12 cellular contexts compared by ENCODE assay signal in genomic region chr16:57262841-57263584, GRCh38. TPM values are rescaled to one million over a fixed set of nuclear protein-coding genes. Genes with fewer than 3 reads are reported as not detected.
DNase-seq lines count a peak whose midpoint lies in the region; ATAC-seq and TF ChIP-seq lines count a peak whose summit lies in the region.
"Had no signal": no experiment of that assay in that cellular context is flagged by ENCODE, and none has a peak within 500 bp of the region (broad histone marks: within the 10 kb centered on the region; RNA-seq: fewer than 3 reads in every experiment).

No MANE protein-coding gene starts in this region.

- H3K4me2 ChIP-seq in osteoblast (ENCODE audit: insufficient read depth, low read length), result no peak overlapping the region

- peaks cover 17% of the 10 kb centered on the region for H3K4me1 ChIP-seq in cardiac muscle cell (ENCODE audit: low read depth)
- peaks cover 30 to 96% (median 58%) of the 10 kb centered on the region in 3 donors for H3K4me1 ChIP-seq in esophagus squamous epithelium
- H3K4me1 ChIP-seq in osteoblast (ENCODE audit: insufficient read depth, low read length), result peaks cover 4% of the 10 kb centered on the region
- H3K4me1 ChIP-seq: breast epithelium had no signal

- H3K27ac ChIP-seq in cardiac muscle cell, result peak overlapping the region; percentile 20
- peak overlapping the region; percentile 53 to 92 (median 82) for H3K27ac ChIP-seq in esophagus squamous epithelium
- H3K27ac ChIP-seq in osteoblast (ENCODE audit: low read depth, low read length), result no peak overlapping the region
- H3K27ac ChIP-seq in WERI-Rb-1, result no peak overlapping the region
- H3K27ac ChIP-seq: parathyroid adenoma had no signal

- WGBS in esophagus squamous epithelium, 2 donors, result 42 to 60% methylated on average over 7 of the region's 18 CpGs

- peak overlapping the region; percentile 41 for H2AFZ ChIP-seq in osteoblast (ENCODE audit: low read length)
- H2AFZ ChIP-seq: parathyroid adenoma had no signal

- intact Hi-C loops in cardiac septum (cut with DNase I), result no loop called here
- intact Hi-C loops in esophagus squamous epithelium (cut with DNase I), result no loop called here

- H3K36me3 ChIP-seq in cardiac muscle cell (no peaks in the 10 kb centered on the region), esophagus squamous epithelium (peaks cover 0 to 6% (median 0%) of the 10 kb centered on the region in 3 donors), osteoblast (ENCODE audit: insufficient read depth, low read length) (no peaks in the 10 kb centered on the region), WERI-Rb-1 (no peaks in the 10 kb centered on the region)
- H3K36me3 ChIP-seq: breast epithelium had no signal

- no peak overlapping the region for H3K4me3 ChIP-seq in cardiac muscle cell
- H3K4me3 ChIP-seq in esophagus squamous epithelium, result no peak overlapping the region
- H3K4me3 ChIP-seq in osteoblast (ENCODE audit: insufficient read depth, low read length), result no peak overlapping the region
- H3K4me3 ChIP-seq in WERI-Rb-1 (ENCODE audit: low read depth, low read length), result no peak overlapping the region
- H3K4me3 ChIP-seq: breast epithelium had no signal

- no peaks in the 10 kb centered on the region for H3K9me3 ChIP-seq in cardiac muscle cell (ENCODE audit: low read depth)
- no peaks in the 10 kb centered on the region for H3K9me3 ChIP-seq in esophagus squamous epithelium
- no peaks in the 10 kb centered on the region for H3K9me3 ChIP-seq in osteoblast (ENCODE audit: low read depth, low read length)
- no peaks in the 10 kb centered on the region for H3K9me3 ChIP-seq in WERI-Rb-1 (ENCODE audit: severe bottlenecking)
- H3K9me3 ChIP-seq: breast epithelium had no signal

- ATAC-seq in GM21528 (IDR thresholded peaks at IDR 0.05; ENCODE audit: low FRiP score, unreplicated experiment), result no peak
- no peak for ATAC-seq in GM18873 (IDR thresholded peaks at IDR 0.05; ENCODE audit: low FRiP score, unreplicated experiment)

- no peaks in the 10 kb centered on the region for H4K20me1 ChIP-seq in osteoblast (ENCODE audit: insufficient read depth, low read length)

- no peaks in the 10 kb centered on the region for H3K79me2 ChIP-seq in osteoblast (ENCODE audit: insufficient read depth, low read length)
- H3K79me2 ChIP-seq: parathyroid adenoma had no signal

- no peak for TF ChIP-seq POLR2A in esophagus squamous epithelium (IDR thresholded peaks at IDR 0.05)

- no peak for TF ChIP-seq CTCF in cardiac muscle cell (IDR thresholded peaks at IDR 0.05; ENCODE audit: low read depth, low read length)
- no peak for TF ChIP-seq CTCF in esophagus squamous epithelium (IDR thresholded peaks at IDR 0.05)
- no peak for TF ChIP-seq CTCF in osteoblast (IDR thresholded peaks at IDR 0.05; ENCODE audit: extremely low read depth, low read depth, low read length)
- TF ChIP-seq CTCF in WERI-Rb-1 (IDR thresholded peaks at IDR 0.05; ENCODE audit: low read depth, low read length), result no peak

- H3K27me3 ChIP-seq in cardiac muscle cell (no peaks in the 10 kb centered on the region), esophagus squamous epithelium (no peaks in the 10 kb centered on the region), osteoblast (ENCODE audit: insufficient read depth, low read length) (peaks cover 3% of the 10 kb centered on the region), WERI-Rb-1 (ENCODE audit: insufficient read depth, low read depth, severe bottlenecking) (no peaks in the 10 kb centered on the region)
- H3K27me3 ChIP-seq: breast epithelium had no signal

- DNase-seq in cardiac muscle cell (ENCODE audit: low read depth in 1 of 2, low spot score in 1 of 2) (no peak), cardiac septum (ENCODE audit: low spot score) (no peak), esophagus squamous epithelium (lab: John Stamatoyannopoulos, UW) (no peak), osteoblast (ENCODE audit: insufficient read length, low spot score, missing footprints) (peak; percentile 81), SIG-M5 treated with dmso at 0.1 percent for 504 hours (lab: John Stamatoyannopoulos, UW; ENCODE audit: unreplicated experiment) (no peak), WERI-Rb-1 (no peak)
- DNase-seq: stimulated activated CD4-positive, alpha-beta T cell treated with anti-CD3 and anti-CD28 coated beads, Interleukin-4, amount 100 ng/mL, for 24 hours had no signal

RNA-seq across cellular contexts. Expression of gene ARL2BP, which starts 18.0 kb away (rescaled TPM):
- total RNA-seq in cardiac muscle cell, result 72.7 and 107 TPM in 2 replicates
- 128 and 144 TPM in 2 replicates for polyA plus RNA-seq in cardiac muscle cell
- 41.5 TPM for total RNA-seq in cardiac septum
- 10 to 100 TPM; 44.5 to 75.1 (median 54.6) TPM for total RNA-seq in esophagus squamous epithelium
- 85.8 and 88.4 TPM in 2 replicates for total RNA-seq in osteoblast

RNA-seq across cellular contexts. Expression of gene PLLP, which starts 21.5 kb away (rescaled TPM):
- total RNA-seq in cardiac muscle cell (11.4 and 14.2 TPM in 2 replicates), cardiac septum (1.2 TPM), esophagus squamous epithelium (10 to 100 TPM; 15.5 to 38.5 (median 31.5) TPM), osteoblast (under 0.01 TPM in 2 replicates)
- polyA plus RNA-seq in cardiac muscle cell, result 5.1 and 6.4 TPM in 2 replicates
- total RNA-seq: fibroblast of lung had no signal

Comparison
In these comparisons a context has a peak if more than half of its experiments do, and no peak if none do; other contexts are left out.
1. H3K27ac ChIP-seq: peak in cardiac muscle cell (single experiment) and esophagus squamous epithelium (4 of 4); none in osteoblast (single experiment) and WERI-Rb-1 (single experiment).